In the genomic region with DNA sequence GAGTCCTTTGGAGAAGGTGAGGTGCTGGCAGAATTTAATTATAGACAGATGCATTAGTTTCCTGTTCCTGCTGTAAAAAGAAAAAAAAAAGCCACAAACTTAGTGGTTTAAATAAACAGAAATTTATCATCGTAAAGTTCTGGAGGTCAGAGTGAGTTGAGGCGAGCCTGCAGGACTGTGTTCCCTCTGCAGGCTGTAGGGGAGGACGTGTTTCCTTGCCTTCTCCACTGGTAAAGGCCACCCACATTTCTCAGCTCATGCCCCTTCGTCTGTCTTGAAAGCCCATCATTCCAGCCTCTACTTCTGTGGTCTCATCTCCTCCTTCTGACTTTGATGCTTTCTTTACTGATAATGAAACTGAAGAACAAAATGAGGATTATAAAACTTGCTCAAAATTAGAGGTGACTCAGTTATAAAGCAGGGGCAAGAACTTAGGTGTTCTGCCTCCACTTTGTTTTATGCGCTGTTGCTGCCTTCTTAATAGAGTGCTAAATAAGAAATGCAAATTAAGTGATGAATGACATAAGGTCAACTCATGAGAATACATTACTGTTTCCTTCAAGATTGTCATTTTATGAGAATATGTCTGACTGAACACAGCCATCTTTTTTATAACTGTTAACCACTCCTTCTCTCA, we compare ENCODE assay signal across 11 cellular contexts.
DNase-seq lines count a peak whose midpoint lies in the region; ATAC-seq and TF ChIP-seq lines count a peak whose summit lies in the region.
"Had no signal": no experiment of that assay in that cellular context is flagged by ENCODE, and none has a peak within 500 bp of the region (broad histone marks: within the 10 kb centered on the region; RNA-seq: fewer than 3 reads in every experiment).

No MANE protein-coding gene starts in this region.

- CTCF ChIA-PET in activated CD4-positive, alpha-beta memory T cell treated with anti-CD3 and anti-CD28 coated beads for 36 hours (lab: Charles Lee), result interaction anchor here (0.9 to 2.1 kb wide), 4 partner anchors 10 to 117 kb away, joined by 3 to 5 read pairs (median 4); no protein-coding TSS in a partner anchor

- H3K27ac Mint-ChIP-seq in activated CD4-positive, alpha-beta memory T cell treated with anti-CD3 and anti-CD28 coated beads for 36 hours, result peak overlapping the region; percentile 61
- H3K27ac Mint-ChIP-seq in glutamatergic neuron (ENCODE audit: unreplicated experiment), result no peak overlapping the region

- POLR2A ChIA-PET in activated CD4-positive, alpha-beta memory T cell treated with anti-CD3 and anti-CD28 coated beads for 36 hours (lab: Charles Lee), result interaction anchor here (0.6 to 1.6 kb wide), 6 partner anchors 9 to 143 kb away, joined by 3 to 6 read pairs (median 4); partner anchors contain the start of gene STIM2

- no peak overlapping the region for H3K4me3 ChIP-seq in fibroblast of villous mesenchyme (ENCODE audit: low read depth, low read length)
- H3K4me3 ChIP-seq: skin epidermis had no signal

- ATAC-seq in GM18870 (IDR thresholded peaks at IDR 0.05; ENCODE audit: unreplicated experiment), result peak; percentile 37

- H3K27me3 Mint-ChIP-seq in activated CD4-positive, alpha-beta memory T cell treated with anti-CD3 and anti-CD28 coated beads for 36 hours, result no peaks in the 10 kb centered on the region
- H3K27me3 Mint-ChIP-seq in glutamatergic neuron (ENCODE audit: unreplicated experiment), result peaks cover 4% of the 10 kb centered on the region

- intact Hi-C loops in activated CD4-positive, alpha-beta memory T cell treated with anti-CD3 and anti-CD28 coated beads for 36 hours (cut with micrococcal nuclease), result loop anchor here (1.0 to 10.0 kb wide), 12 partner anchors 11 to 1146 kb away; partner anchors contain the start of genes RBPJ, STIM2 and TBC1D19

- H3K36me3 Mint-ChIP-seq in activated CD4-positive, alpha-beta memory T cell treated with anti-CD3 and anti-CD28 coated beads for 36 hours, result peaks cover 4% of the 10 kb centered on the region
- H3K36me3 Mint-ChIP-seq in glutamatergic neuron (ENCODE audit: unreplicated experiment), result no peaks in the 10 kb centered on the region

- no peak for TF ChIP-seq CTCF in 22Rv1 (IDR thresholded peaks at IDR 0.05)
- peak; percentile 29 for TF ChIP-seq CTCF in fibroblast of villous mesenchyme (IDR thresholded peaks at IDR 0.05; ENCODE audit: insufficient read depth, low read depth, low read length)
- TF ChIP-seq CTCF in glutamatergic neuron (IDR thresholded peaks at IDR 0.05; ENCODE audit: partially characterized antibody, unreplicated experiment), result no peak

- H3K4me3 Mint-ChIP-seq in activated CD4-positive, alpha-beta memory T cell treated with anti-CD3 and anti-CD28 coated beads for 36 hours, result peak overlapping the region; percentile 20
- H3K4me3 Mint-ChIP-seq in glutamatergic neuron (ENCODE audit: unreplicated experiment), result no peak overlapping the region

- H3K27ac ChIP-seq in 22Rv1, result peak overlapping the region; percentile 25; the same call in 1 of the 2 replicates

- peak; percentile 67 for DNase-seq in activated CD4-positive, alpha-beta memory T cell treated with anti-CD3 and anti-CD28 coated beads for 36 hours
- peak; percentile 78 for DNase-seq in fibroblast of villous mesenchyme (ENCODE audit: low read depth)
- no peak for DNase-seq in NCI-H1092 treated with DMSO at 0.1 percent for 48 hours (lab: John Stamatoyannopoulos, UW)
- no peak for DNase-seq in OCI-M2 (lab: John Stamatoyannopoulos, UW; ENCODE audit: unreplicated experiment)
- DNase-seq in HuH-7 (ENCODE audit: low spot score), result no peak
- no peak for DNase-seq in glutamatergic neuron
- DNase-seq: cerebellar nuclear complex, NCI-H1048 had no signal

- peaks cover 53% of the 10 kb centered on the region for H3K4me1 Mint-ChIP-seq in activated CD4-positive, alpha-beta memory T cell treated with anti-CD3 and anti-CD28 coated beads for 36 hours (ENCODE audit: low read depth)
- H3K4me1 Mint-ChIP-seq in glutamatergic neuron (ENCODE audit: low read depth, unreplicated experiment), result peaks cover 8% of the 10 kb centered on the region

- no peaks in the 10 kb centered on the region for H3K9me3 Mint-ChIP-seq in activated CD4-positive, alpha-beta memory T cell treated with anti-CD3 and anti-CD28 coated beads for 36 hours
- peaks cover 2% of the 10 kb centered on the region for H3K9me3 Mint-ChIP-seq in glutamatergic neuron (ENCODE audit: unreplicated experiment)

Comparison
In these comparisons a context has a peak if more than half of its experiments do, and no peak if none do; other contexts are left out.
1. DNase-seq: peak in activated CD4-positive, alpha-beta memory T cell treated with anti-CD3 and anti-CD28 coated beads for 36 hours (single experiment) and fibroblast of villous mesenchyme (single experiment); none in NCI-H1092 treated with DMSO at 0.1 percent for 48 hours (single experiment), OCI-M2 (single experiment), HuH-7 (single experiment) and glutamatergic neuron (single experiment).